ENCODE assay signal across 1 cellular context in genomic region chr11:66694056-66694410, GRCh38.
TF ChIP-seq lines count a peak whose summit lies in the region.

No MANE protein-coding gene starts in this region.

TF ChIP-seq in IMR-90, 13 proteins besides CTCF, POLR2A, EP300 and RAD21 (continued from another document):
- TF ChIP-seq MXI1 (IDR thresholded peaks at IDR 0.05; ENCODE audit: borderline replicate concordance, low read depth, low read length) (no peak), SMC3 (IDR thresholded peaks at IDR 0.05; ENCODE audit: low read depth, low read length) (no peak), CEBPB (IDR thresholded peaks at IDR 0.05; ENCODE audit: low read depth, low read length) (no peak), ELK1 (IDR thresholded peaks at IDR 0.05; ENCODE audit: borderline replicate concordance, low read depth, low read length) (no peak), BHLHE40 (IDR thresholded peaks at IDR 0.05; ENCODE audit: low read depth, low read length) (no peak), USF2 (IDR thresholded peaks at IDR 0.05; ENCODE audit: low read depth, low read length) (no peak), MAFK (IDR thresholded peaks at IDR 0.05; ENCODE audit: low read depth, low read length) (no peak), FOS (IDR thresholded peaks at IDR 0.05; ENCODE audit: low read depth, low read length) (no peak), CHD1 (IDR thresholded peaks at IDR 0.05; ENCODE audit: low read depth, low read length) (no peak), RFX5 (IDR thresholded peaks at IDR 0.05; ENCODE audit: low read depth, low read length) (no peak), NFE2L2 (IDR thresholded peaks at IDR 0.05; ENCODE audit: low read depth, low read length) (no peak), MAZ (IDR thresholded peaks at IDR 0.05; ENCODE audit: borderline replicate concordance, low read depth, low read length) (no peak)
